ENCODE assay signal across 8 cellular contexts in the genomic region with DNA sequence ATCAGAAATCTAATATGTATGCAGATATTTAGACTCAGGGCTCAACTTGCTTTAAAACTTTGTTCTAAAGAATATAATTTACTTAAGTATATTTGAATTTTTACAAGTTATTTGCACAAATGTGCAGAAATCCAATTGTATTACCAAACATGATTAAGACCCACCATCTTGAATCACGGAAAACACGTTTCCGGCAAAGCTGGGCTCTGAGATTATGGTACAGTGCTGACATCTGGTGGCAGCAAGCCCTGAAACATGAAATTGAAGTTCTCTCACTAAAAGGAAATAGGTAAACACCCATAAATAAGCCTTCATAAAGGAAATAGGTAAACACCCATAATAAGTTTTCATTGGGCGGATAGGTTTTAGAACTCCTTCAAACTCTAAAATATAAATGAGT.
DNase-seq lines count a peak whose midpoint lies in the region; ATAC-seq, FAIRE-seq and TF ChIP-seq lines count a peak whose summit lies in the region.

No MANE protein-coding gene starts in this region.

- H3K27me3 ChIP-seq in HepG2 (ENCODE audit: control insufficient read depth in 1 of 2, insufficient read depth in 2 of 2, low read length in 2 of 2), result no peaks in the 10 kb centered on the region

- TF ChIP-seq EP300 in HepG2 (IDR thresholded peaks at IDR 0.05; ENCODE audit: low read depth in 2 of 2, low read length in 2 of 2) (no peak), HepG2 (CRISPR knock-in tag; IDR thresholded peaks at IDR 0.05; ENCODE audit: borderline replicate concordance) (no peak)

- H3K27ac Mint-ChIP-seq in chondrocyte (ENCODE audit: unreplicated experiment), result no peak overlapping the region

- peak; percentile 29; the same call in 1 of the 2 replicates for TF ChIP-seq RAD21 in HepG2 (CRISPR knock-in tag; IDR thresholded peaks at IDR 0.05)

- H3K9ac ChIP-seq in HepG2 (ENCODE audit: insufficient read depth, low read depth, low read length), result no peak overlapping the region

- H3K9me3 Mint-ChIP-seq in chondrocyte (ENCODE audit: low read depth), result peaks cover 5% of the 10 kb centered on the region

- H4K20me1 ChIP-seq in HepG2 (ENCODE audit: insufficient read depth, low read length), result no peaks in the 10 kb centered on the region

- no peaks in the 10 kb centered on the region for H3K27me3 Mint-ChIP-seq in chondrocyte (ENCODE audit: low read depth)

- no peak overlapping the region for H3K4me3 Mint-ChIP-seq in chondrocyte (ENCODE audit: unreplicated experiment)

- in situ Hi-C loops in HepG2 (cut with HindIII; ENCODE audit: extremely low pct_ligation_motif_present, low pct_unique_long_range_greater_than_20kb), result loop anchor here (25.0 kb wide), 1 partner anchor 380 kb away; no protein-coding TSS in a partner anchor

- H3K4me2 ChIP-seq in HepG2 (ENCODE audit: low read depth, low read length), result peak overlapping the region; percentile 23

- no peak for ATAC-seq in HepG2
- no peak for ATAC-seq in HG03469 (IDR thresholded peaks at IDR 0.05; ENCODE audit: unreplicated experiment)

- peaks cover 6% of the 10 kb centered on the region for H3K4me1 ChIP-seq in HepG2 (ENCODE audit: insufficient read depth, low read length)

- no peaks in the 10 kb centered on the region for H3K9me3 ChIP-seq in HepG2 (ENCODE audit: low read length)

- H3K4me1 Mint-ChIP-seq in chondrocyte (ENCODE audit: low read depth), result no peaks in the 10 kb centered on the region

- peak; percentile 10 for DNase-seq in AG09319 (ENCODE audit: extremely low read depth, low read depth)
- DNase-seq in GM19238 (ENCODE audit: insufficient read length, low spot score), result peak; percentile 9
- peak; percentile 3 for DNase-seq in NCI-H226
- peak; percentile 41 to 45 for DNase-seq in activated CD4-positive, alpha-beta T cell treated with anti-CD3 and anti-CD28 coated beads for 24 hours (ENCODE audit: low read depth in 2 of 2)
- no peak for DNase-seq in chondrocyte (ENCODE audit: low spot score)
- peak; percentile 31 for DNase-seq in HepG2 (ENCODE audit: low spot score)
- peak; percentile 3 for DNase-seq in stimulated activated CD8-positive, alpha-beta memory T cell treated with anti-CD3 and anti-CD28 coated beads, Interleukin-12 subunit alpha, Interleukin-12 subunit beta, amount 100 ng/mL, for 24 hours (ENCODE audit: extremely low read depth)

- H3K36me3 Mint-ChIP-seq in chondrocyte (ENCODE audit: low read depth), result no peaks in the 10 kb centered on the region

- FAIRE-seq in HepG2 (lab: Jason Lieb, UNC), result peak; percentile 80

- BruUV-seq in HepG2 (replicated peaks; lab: Mats Ljungman, UMichigan), result no TSS peak

- TF ChIP-seq POLR2A in HepG2 (IDR thresholded peaks at IDR 0.05; ENCODE audit: insufficient read depth in 1 of 2, low read depth in 2 of 2, low read length in 2 of 2), result no peak

- no peaks in the 10 kb centered on the region for H3K79me2 ChIP-seq in HepG2 (ENCODE audit: insufficient read depth, low read length)

- peak overlapping the region; percentile 27 for H2AFZ ChIP-seq in HepG2 (ENCODE audit: low read length)

- POLR2A ChIA-PET in HepG2 (lab: Yijun Ruan, JAX), result interaction anchor here (1.2 kb wide), 1 partner anchor 209 kb away, joined by 3 read pairs; no protein-coding TSS in a partner anchor

- CTCF ChIA-PET in HepG2 (lab: Yijun Ruan, JAX; ENCODE audit: low intra/inter-chr PET ratio, low total read pairs), result interaction anchor here (0.7 to 4.6 kb wide), 4 partner anchors 192 to 943 kb away, joined by 3 to 49 read pairs (median 6); no protein-coding TSS in a partner anchor

- H3K27ac ChIP-seq in HepG2 (ENCODE audit: extremely low read length, insufficient read depth, low read length), result no peak overlapping the region

- WGBS in HepG2 (ENCODE audit: low lambda C conversion rate), result 0% methylated on average over 4 of the region's 4 CpGs

- H3K4me3 ChIP-seq in HepG2 (replicated peaks in 1 of 3; ENCODE audit: insufficient read depth in 1 of 3, low read depth in 2 of 3, low read length in 3 of 3), result no peak overlapping the region

- no peaks in the 10 kb centered on the region for H3K36me3 ChIP-seq in HepG2 (replicated peaks in 1 of 2; ENCODE audit: control insufficient read depth in 1 of 2, insufficient read depth in 2 of 2, low read length in 2 of 2)

- intact Hi-C loops in HepG2 (cut with micrococcal nuclease; ENCODE audit: unreplicated experiment), result loop anchor here (5.0 kb wide), 1 partner anchor 385 kb away; no protein-coding TSS in a partner anchor

- TF ChIP-seq CTCF in AG09319 (IDR thresholded peaks at IDR 0.05; ENCODE audit: low read depth, low read length) (peak; percentile 63), chondrocyte (IDR thresholded peaks at IDR 0.05) (peak; percentile 85), HepG2 (CRISPR knock-in tag; IDR thresholded peaks at IDR 0.05) (peak; percentile 69)

TF ChIP-seq in HepG2, 621 proteins besides CTCF, POLR2A, EP300 and RAD21:
- TF ChIP-seq PPARG (CRISPR knock-in tag; conservative IDR thresholded peaks at IDR 0.05) (no peak), ZNF644 (CRISPR knock-in tag; IDR thresholded peaks at IDR 0.05; ENCODE audit: low read depth) (peak; percentile 92), STAT5B (CRISPR knock-in tag; IDR thresholded peaks at IDR 0.05) (no peak), SNRNP70 (IDR thresholded peaks at IDR 0.05; ENCODE audit: low read depth, low read length) (no peak), GABPB1 (CRISPR knock-in tag; IDR thresholded peaks at IDR 0.05) (peak; percentile 49; the same call in 1 of the 2 replicates), SMC3 (IDR thresholded peaks at IDR 0.05; ENCODE audit: low read length) (peak; percentile 67), KAT8 (CRISPR knock-in tag; IDR thresholded peaks at IDR 0.05) (0 out of 2 replicates have a peak, but pooled peaks have one; percentile 24), STAG1 (CRISPR knock-in tag; IDR thresholded peaks at IDR 0.05) (peak; percentile 77), GABPA (IDR thresholded peaks at IDR 0.05; ENCODE audit: low read depth, low read length) (no peak), GABPA (CRISPR knock-in tag; IDR thresholded peaks at IDR 0.05; ENCODE audit: low read depth) (peak; percentile 49; the same call in 1 of the 2 replicates), GATAD2A (CRISPR knock-in tag; IDR thresholded peaks at IDR 0.05) (0 out of 2 replicates have a peak, but pooled peaks have one; percentile 20), POGZ (CRISPR knock-in tag; IDR thresholded peaks at IDR 0.05) (0 out of 2 replicates have a peak, but pooled peaks have one; percentile 22)
- TF ChIP-seq, protein P1, sequence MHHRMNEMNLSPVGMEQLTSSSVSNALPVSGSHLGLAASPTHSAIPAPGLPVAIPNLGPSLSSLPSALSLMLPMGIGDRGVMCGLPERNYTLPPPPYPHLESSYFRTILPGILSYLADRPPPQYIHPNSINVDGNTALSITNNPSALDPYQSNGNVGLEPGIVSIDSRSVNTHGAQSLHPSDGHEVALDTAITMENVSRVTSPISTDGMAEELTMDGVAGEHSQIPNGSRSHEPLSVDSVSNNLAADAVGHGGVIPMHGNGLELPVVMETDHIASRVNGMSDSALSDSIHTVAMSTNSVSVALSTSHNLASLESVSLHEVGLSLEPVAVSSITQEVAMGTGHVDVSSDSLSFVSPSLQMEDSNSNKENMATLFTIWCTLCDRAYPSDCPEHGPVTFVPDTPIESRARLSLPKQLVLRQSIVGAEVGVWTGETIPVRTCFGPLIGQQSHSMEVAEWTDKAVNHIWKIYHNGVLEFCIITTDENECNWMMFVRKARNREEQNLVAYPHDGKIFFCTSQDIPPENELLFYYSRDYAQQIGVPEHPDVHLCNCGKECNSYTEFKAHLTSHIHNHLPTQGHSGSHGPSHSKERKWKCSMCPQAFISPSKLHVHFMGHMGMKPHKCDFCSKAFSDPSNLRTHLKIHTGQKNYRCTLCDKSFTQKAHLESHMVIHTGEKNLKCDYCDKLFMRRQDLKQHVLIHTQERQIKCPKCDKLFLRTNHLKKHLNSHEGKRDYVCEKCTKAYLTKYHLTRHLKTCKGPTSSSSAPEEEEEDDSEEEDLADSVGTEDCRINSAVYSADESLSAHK (CRISPR knock-in tag; IDR thresholded peaks at IDR 0.05; ENCODE audit: borderline replicate concordance), result no peak
